16 cellular contexts compared by ENCODE assay signal in the genomic region with DNA sequence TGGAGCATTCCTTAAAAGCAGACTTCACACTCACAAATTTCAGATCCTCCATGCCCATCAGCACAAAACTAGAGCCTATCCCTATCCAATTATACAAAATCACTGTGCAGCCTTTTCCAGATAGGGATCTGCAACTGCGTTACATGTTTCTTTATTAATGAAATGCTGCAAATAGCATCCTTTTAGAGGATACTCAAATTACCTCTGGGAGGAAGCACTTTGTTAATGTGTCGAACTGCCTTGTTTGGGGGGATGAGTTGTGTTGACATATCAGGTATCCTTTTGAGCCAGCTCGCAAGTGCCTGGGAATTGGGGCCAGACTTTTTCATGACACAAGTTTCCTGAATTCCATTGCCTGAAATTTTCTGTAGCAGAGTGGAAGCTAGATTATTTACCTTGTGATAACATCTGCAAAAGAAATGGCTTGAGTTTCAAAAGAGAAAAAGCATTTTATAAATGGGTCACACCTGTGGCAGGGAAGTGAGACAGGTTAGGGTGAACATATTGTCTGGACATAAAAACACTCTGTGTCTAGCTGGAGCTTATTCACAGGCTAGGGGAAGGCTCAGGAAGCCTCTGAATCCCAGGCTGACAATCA.
DNase-seq lines count a peak whose midpoint lies in the region; ATAC-seq, FAIRE-seq and TF ChIP-seq lines count a peak whose summit lies in the region.
"Had no signal": no experiment of that assay in that cellular context is flagged by ENCODE, and none has a peak within 500 bp of the region (broad histone marks: within the 10 kb centered on the region; RNA-seq: fewer than 3 reads in every experiment).

No MANE protein-coding gene starts in this region.

- H3K4me3 ChIP-seq in HEK293 (ENCODE audit: low read depth, low read length) (no peak overlapping the region), hepatocyte (no peak overlapping the region), HepG2 (replicated peaks in 1 of 3; ENCODE audit: insufficient read depth in 1 of 3, low read depth in 2 of 3, low read length in 3 of 3) (no peak overlapping the region)
- H3K4me3 ChIP-seq: K562 had no signal

- H3K4me1 ChIP-seq in HEK293 (ENCODE audit: control insufficient read depth, insufficient read depth, low read length): peaks cover 4% of the 10 kb centered on the region; the same call in 1 of the 2 replicates
- peaks cover 8% of the 10 kb centered on the region for H3K4me1 ChIP-seq in hepatocyte (ENCODE audit: insufficient read depth)
- no peaks in the 10 kb centered on the region for H3K4me1 ChIP-seq in HepG2 (ENCODE audit: insufficient read depth, low read length)

- peak overlapping the region; percentile 15 for H3K4me2 ChIP-seq in hepatocyte
- H3K4me2 ChIP-seq in HepG2 (ENCODE audit: low read depth, low read length): no peak overlapping the region

- no peaks in the 10 kb centered on the region for H3K27me3 ChIP-seq in hepatocyte
- H3K27me3 ChIP-seq in HepG2 (ENCODE audit: control insufficient read depth in 1 of 2, insufficient read depth in 2 of 2, low read length in 2 of 2): no peaks in the 10 kb centered on the region
- H3K27me3 ChIP-seq: BE2C had no signal

- DNase-seq in EH (ENCODE audit: low read depth): peak; percentile 1
- peak; percentile 73 for DNase-seq in NCI-H748 (lab: John Stamatoyannopoulos, UW; ENCODE audit: unreplicated experiment)
- DNase-seq in hepatocyte (ENCODE audit: low spot score): no peak
- DNase-seq in stimulated activated CD4-positive, alpha-beta T cell treated with anti-CD3 and anti-CD28 coated beads, Interleukin-1b, Interleukin-23, amount 100 ng/mL, for 48 hours: no peak
- DNase-seq in activated T-cell treated with anti-CD3 and anti-CD28 coated beads for 4 hours: no peak
- no peak for DNase-seq in HepG2 (ENCODE audit: low spot score)
- DNase-seq: BE2C; CD8-positive, alpha-beta memory T cell; NCI-H2029; NCI-H524; PC-3; Right ventricle myocardium superior had no signal

- no peaks in the 10 kb centered on the region for H4K20me1 ChIP-seq in hepatocyte (ENCODE audit: insufficient read depth, poor library complexity, severe bottlenecking)
- H4K20me1 ChIP-seq in HepG2 (ENCODE audit: insufficient read depth, low read length): no peaks in the 10 kb centered on the region

- TF ChIP-seq EP300 in HepG2 (IDR thresholded peaks at IDR 0.05; ENCODE audit: low read depth in 2 of 2, low read length in 2 of 2) (no peak), HepG2 (CRISPR knock-in tag; IDR thresholded peaks at IDR 0.05; ENCODE audit: borderline replicate concordance) (no peak)

- no TSS peak for BruUV-seq in HepG2 (replicated peaks; lab: Mats Ljungman, UMichigan)

- H2AFZ ChIP-seq in hepatocyte (no peak overlapping the region), HepG2 (ENCODE audit: low read length) (no peak overlapping the region)

- POLR2A ChIA-PET in HEK293 (lab: Yijun Ruan, JAX): no interaction called here
- POLR2A ChIA-PET in HepG2 (lab: Yijun Ruan, JAX): no interaction called here

- no peak overlapping the region for H3K9ac ChIP-seq in HepG2 (ENCODE audit: insufficient read depth, low read depth, low read length)

- TF ChIP-seq RAD21 in HepG2 (CRISPR knock-in tag; IDR thresholded peaks at IDR 0.05): no peak

- TF ChIP-seq CTCF in HEK293 (tag by site-specific recombination; IDR thresholded peaks at IDR 0.05): no peak
- TF ChIP-seq CTCF in hepatocyte (IDR thresholded peaks at IDR 0.05; ENCODE audit: poor library complexity): no peak
- no peak for TF ChIP-seq CTCF in HepG2 (CRISPR knock-in tag; IDR thresholded peaks at IDR 0.05)

- 31% methylated on average over 3 of the region's 3 CpGs for whole genome bisulfite sequencing in hepatocyte (ENCODE audit: low lambda C conversion rate, missing lambda C conversion rate)
- 43% methylated on average over 3 of the region's 3 CpGs for WGBS in HepG2 (ENCODE audit: low lambda C conversion rate)

- no peaks in the 10 kb centered on the region for H3K36me3 ChIP-seq in HEK293 (ENCODE audit: control insufficient read depth in 2 of 2, insufficient read depth in 1 of 2, low read length in 2 of 2)
- no peaks in the 10 kb centered on the region for H3K36me3 ChIP-seq in hepatocyte (replicated peaks; ENCODE audit: insufficient read depth, low read depth)
- H3K36me3 ChIP-seq in HepG2 (replicated peaks in 1 of 2; ENCODE audit: control insufficient read depth in 1 of 2, insufficient read depth in 2 of 2, low read length in 2 of 2): no peaks in the 10 kb centered on the region
- H3K36me3 ChIP-seq: BE2C had no signal

- intact Hi-C loops in HepG2 (cut with micrococcal nuclease; ENCODE audit: unreplicated experiment): no loop called here

- CTCF ChIA-PET in HEK293 (lab: Yijun Ruan, JAX) (no interaction called here), HepG2 (lab: Yijun Ruan, JAX; ENCODE audit: low intra/inter-chr PET ratio, low total read pairs) (no interaction called here)

- no peak for ATAC-seq in HepG2
- ATAC-seq: K562, PC-3 had no signal

- in situ Hi-C loops in HepG2 (cut with HindIII; ENCODE audit: extremely low pct_ligation_motif_present, low pct_unique_long_range_greater_than_20kb): no loop called here

- no peaks in the 10 kb centered on the region for H3K9me2 ChIP-seq in hepatocyte (replicated peaks; ENCODE audit: insufficient read depth)

- H3K9me3 ChIP-seq in HEK293 (ENCODE audit: control insufficient read depth, insufficient read depth, low read depth, low read length): no peaks in the 10 kb centered on the region
- no peaks in the 10 kb centered on the region for H3K9me3 ChIP-seq in hepatocyte (ENCODE audit: low read depth)
- H3K9me3 ChIP-seq in HepG2 (ENCODE audit: low read length): no peaks in the 10 kb centered on the region
- H3K9me3 ChIP-seq: BE2C had no signal

- H3K27ac ChIP-seq in HEK293 (ENCODE audit: extremely low read depth, low read depth, low read length): no peak overlapping the region
- no peak overlapping the region for H3K27ac ChIP-seq in hepatocyte
- H3K27ac ChIP-seq in HepG2 (ENCODE audit: extremely low read length, insufficient read depth, low read length): no peak overlapping the region
- H3K27ac ChIP-seq: HL-60 had no signal

- TF ChIP-seq POLR2A in HepG2 (IDR thresholded peaks at IDR 0.05; ENCODE audit: insufficient read depth in 1 of 2, low read depth in 2 of 2, low read length in 2 of 2): no peak

- H3K79me2 ChIP-seq in hepatocyte (no peaks in the 10 kb centered on the region), HepG2 (ENCODE audit: insufficient read depth, low read length) (no peaks in the 10 kb centered on the region)

- no peak for FAIRE-seq in HepG2 (lab: Jason Lieb, UNC)
- FAIRE-seq: H1, K562 had no signal

TF ChIP-seq in HEK293, 187 proteins besides CTCF, POLR2A, EP300 and RAD21 (continues in another document):
- TF ChIP-seq, protein P1, sequence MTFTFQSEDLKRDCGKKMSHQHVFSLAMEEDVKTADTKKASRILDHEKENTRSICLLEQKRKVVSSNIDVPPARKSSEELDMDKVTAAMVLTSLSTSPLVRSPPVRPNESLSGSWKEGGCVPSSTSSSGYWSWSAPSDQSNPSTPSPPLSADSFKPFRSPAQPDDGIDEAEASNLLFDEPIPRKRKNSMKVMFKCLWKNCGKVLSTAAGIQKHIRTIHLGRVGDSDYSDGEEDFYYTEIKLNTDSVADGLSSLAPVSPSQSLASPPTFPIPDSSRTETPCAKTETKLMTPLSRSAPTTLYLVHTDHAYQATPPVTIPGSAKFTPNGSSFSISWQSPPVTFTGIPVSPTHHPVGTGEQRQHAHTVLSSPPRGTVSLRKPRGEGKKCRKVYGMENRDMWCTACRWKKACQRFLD (tag by site-specific recombination; IDR thresholded peaks at IDR 0.05): no peak
- TF ChIP-seq HOXD13 (CRISPR knock-in tag; IDR thresholded peaks at IDR 0.05; ENCODE audit: borderline replicate concordance) (no peak), MZF1 (tag by site-specific recombination; IDR thresholded peaks at IDR 0.05; ENCODE audit: borderline replicate concordance) (no peak), WT1 (tag by site-specific recombination; IDR thresholded peaks at IDR 0.05) (peak; percentile 84), FEZF1 (tag by site-specific recombination; IDR thresholded peaks at IDR 0.05) (no peak), ZNF747 (tag by site-specific recombination; IDR thresholded peaks at IDR 0.05) (no peak)

TF ChIP-seq in HepG2, 621 proteins besides CTCF, POLR2A, EP300 and RAD21 (continues in another document):
- TF ChIP-seq, protein P2, sequence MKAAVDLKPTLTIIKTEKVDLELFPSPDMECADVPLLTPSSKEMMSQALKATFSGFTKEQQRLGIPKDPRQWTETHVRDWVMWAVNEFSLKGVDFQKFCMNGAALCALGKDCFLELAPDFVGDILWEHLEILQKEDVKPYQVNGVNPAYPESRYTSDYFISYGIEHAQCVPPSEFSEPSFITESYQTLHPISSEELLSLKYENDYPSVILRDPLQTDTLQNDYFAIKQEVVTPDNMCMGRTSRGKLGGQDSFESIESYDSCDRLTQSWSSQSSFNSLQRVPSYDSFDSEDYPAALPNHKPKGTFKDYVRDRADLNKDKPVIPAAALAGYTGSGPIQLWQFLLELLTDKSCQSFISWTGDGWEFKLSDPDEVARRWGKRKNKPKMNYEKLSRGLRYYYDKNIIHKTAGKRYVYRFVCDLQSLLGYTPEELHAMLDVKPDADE (CRISPR knock-in tag; IDR thresholded peaks at IDR 0.05): no peak
- TF ChIP-seq ZNF552 (CRISPR knock-in tag; IDR thresholded peaks at IDR 0.05; ENCODE audit: borderline replicate concordance) (no peak), MTA3 (CRISPR knock-in tag; IDR thresholded peaks at IDR 0.05) (no peak), EED (CRISPR knock-in tag; IDR thresholded peaks at IDR 0.05) (no peak), ZNF333 (CRISPR knock-in tag; IDR thresholded peaks at IDR 0.05; ENCODE audit: borderline replicate concordance) (no peak), SNAPC2 (CRISPR knock-in tag; IDR thresholded peaks at IDR 0.05) (no peak), NKX3-1 (CRISPR knock-in tag; IDR thresholded peaks at IDR 0.05) (no peak), JDP2 (CRISPR knock-in tag; IDR thresholded peaks at IDR 0.05; ENCODE audit: borderline replicate concordance) (no peak), RARG (CRISPR knock-in tag; IDR thresholded peaks at IDR 0.05; ENCODE audit: low read depth) (no peak)
- TF ChIP-seq, protein P3, sequence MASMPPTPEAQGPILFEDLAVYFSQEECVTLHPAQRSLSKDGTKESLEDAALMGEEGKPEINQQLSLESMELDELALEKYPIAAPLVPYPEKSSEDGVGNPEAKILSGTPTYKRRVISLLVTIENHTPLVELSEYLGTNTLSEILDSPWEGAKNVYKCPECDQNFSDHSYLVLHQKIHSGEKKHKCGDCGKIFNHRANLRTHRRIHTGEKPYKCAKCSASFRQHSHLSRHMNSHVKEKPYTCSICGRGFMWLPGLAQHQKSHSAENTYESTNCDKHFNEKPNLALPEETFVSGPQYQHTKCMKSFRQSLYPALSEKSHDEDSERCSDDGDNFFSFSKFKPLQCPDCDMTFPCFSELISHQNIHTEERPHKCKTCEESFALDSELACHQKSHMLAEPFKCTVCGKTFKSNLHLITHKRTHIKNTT (CRISPR knock-in tag; IDR thresholded peaks at IDR 0.05): no peak
- TF ChIP-seq, protein P4, sequence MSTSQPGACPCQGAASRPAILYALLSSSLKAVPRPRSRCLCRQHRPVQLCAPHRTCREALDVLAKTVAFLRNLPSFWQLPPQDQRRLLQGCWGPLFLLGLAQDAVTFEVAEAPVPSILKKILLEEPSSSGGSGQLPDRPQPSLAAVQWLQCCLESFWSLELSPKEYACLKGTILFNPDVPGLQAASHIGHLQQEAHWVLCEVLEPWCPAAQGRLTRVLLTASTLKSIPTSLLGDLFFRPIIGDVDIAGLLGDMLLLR (CRISPR knock-in tag; IDR thresholded peaks at IDR 0.05): no peak

Comparison
In these comparisons a context has a peak if more than half of its experiments do, and no peak if none do; other contexts are left out.
1. DNase-seq: peak in EH (single experiment) and NCI-H748 (single experiment); none in hepatocyte (single experiment), stimulated activated CD4-positive, alpha-beta T cell treated with anti-CD3 and anti-CD28 coated beads, Interleukin-1b, Interleukin-23, amount 100 ng/mL, for 48 hours (single experiment), activated T-cell treated with anti-CD3 and anti-CD28 coated beads for 4 hours (single experiment) and HepG2 (single experiment).